19 cellular contexts compared by ENCODE assay signal in genomic region chr2:66560683-66561082, GRCh38.
"Had no signal": no experiment of that assay in that cellular context is flagged by ENCODE, and none has a peak within 500 bp of the region (broad histone marks: within the 10 kb centered on the region; RNA-seq: fewer than 3 reads in every experiment).

No MANE protein-coding gene starts in this region.

- H3K36me3 ChIP-seq: breast epithelium, thoracic aorta had no signal

- H3K4me1 Mint-ChIP-seq: activated CD4-positive, alpha-beta T cell treated with anti-CD3 and anti-CD28 coated beads, Interleukin-2, amount 10 ng/mL, durations not matched to agents 7 days and 5 days had no signal

- H3K4me3 Mint-ChIP-seq: activated CD4-positive, alpha-beta T cell treated with anti-CD3 and anti-CD28 coated beads, Interleukin-2, amount 10 ng/mL, durations not matched to agents 7 days and 5 days; activated CD8-positive, alpha-beta T cell treated with anti-CD3 and anti-CD28 coated beads, Interleukin-2, amount 10 ng/mL, durations not matched to agents 7 days and 5 days; activated T-cell treated with anti-CD3 and anti-CD28 coated beads, Interleukin-2, amount 50 U/mL, for 24 hours; dendritic cell treated with granulocyte-macrophage colony-stimulating factor and Interleukin-4, amounts not matched to agents 40 ng/mL and 50 ng/mL, for 4 days; stimulated activated memory B cell treated with anti-CD40 and anti-IgM and Interleukin-4, amounts not matched to agents 10 μg/mL and 1 μg/mL and 100 μg/mL, for 72 hours had no signal

- ATAC-seq: activated CD4-positive, CD25-positive, alpha-beta regulatory T cell treated with anti-CD3 and anti-CD28 coated beads, Interleukin-2, amount 50 U/mL, for 24 hours; activated CD8-positive, alpha-beta T cell treated with anti-CD3 and anti-CD28 coated beads, Interleukin-2, amount 10 ng/mL, durations not matched to agents 7 days and 5 days; esophagus mucosa; left lobe of liver; psoas muscle; sciatic nerve; stimulated activated memory B cell treated with anti-CD40 and anti-IgM and Interleukin-4, amounts not matched to agents 10 μg/mL and 1 μg/mL and 100 μg/mL, for 72 hours had no signal

- H3K36me3 Mint-ChIP-seq: stimulated activated memory B cell treated with anti-CD40 and anti-IgM and Interleukin-4, amounts not matched to agents 10 μg/mL and 1 μg/mL and 100 μg/mL, for 72 hours had no signal

- H3K9me3 Mint-ChIP-seq: activated CD4-positive, alpha-beta T cell treated with anti-CD3 and anti-CD28 coated beads, Interleukin-2, amount 10 ng/mL, durations not matched to agents 7 days and 5 days; dendritic cell treated with granulocyte-macrophage colony-stimulating factor and Interleukin-4, amounts not matched to agents 40 ng/mL and 50 ng/mL, for 4 days; neural crest cell; stimulated activated memory B cell treated with anti-CD40 and anti-IgM and Interleukin-4, amounts not matched to agents 10 μg/mL and 1 μg/mL and 100 μg/mL, for 72 hours had no signal

- H3K27ac ChIP-seq: breast epithelium, psoas muscle, thoracic aorta had no signal

- H3K4me3 ChIP-seq: breast epithelium, psoas muscle, thoracic aorta had no signal

- H3K27ac Mint-ChIP-seq: activated CD4-positive, alpha-beta T cell treated with anti-CD3 and anti-CD28 coated beads, Interleukin-2, amount 10 ng/mL, durations not matched to agents 7 days and 5 days; activated CD8-positive, alpha-beta T cell treated with anti-CD3 and anti-CD28 coated beads, Interleukin-2, amount 10 ng/mL, durations not matched to agents 7 days and 5 days; activated T-cell treated with anti-CD3 and anti-CD28 coated beads, Interleukin-2, amount 50 U/mL, for 24 hours; dendritic cell treated with granulocyte-macrophage colony-stimulating factor and Interleukin-4, amounts not matched to agents 40 ng/mL and 50 ng/mL, for 4 days; stimulated activated memory B cell treated with anti-CD40 and anti-IgM and Interleukin-4, amounts not matched to agents 10 μg/mL and 1 μg/mL and 100 μg/mL, for 72 hours had no signal

- H3K9me3 ChIP-seq: breast epithelium, psoas muscle, thoracic aorta had no signal

- H3K4me1 ChIP-seq: breast epithelium, psoas muscle had no signal

- DNase-seq: activated CD4-positive, alpha-beta T cell treated with anti-CD3 and anti-CD28 coated beads, Interleukin-2, amount 10 ng/mL, durations not matched to agents 7 days and 5 days; activated CD8-positive, alpha-beta T cell treated with anti-CD3 and anti-CD28 coated beads, Interleukin-2, amount 10 ng/mL, durations not matched to agents 7 days and 5 days; activated naive CD4-positive, alpha-beta T cell treated with anti-CD3 and anti-CD28 coated beads, Interleukin-2, amount 50 U/mL, for 16 hours; activated T-cell treated with anti-CD3 and anti-CD28 coated beads, Interleukin-2, amount 50 U/mL, for 24 hours; effector CD8-positive, alpha-beta T cell; foreskin melanocyte; head of caudate nucleus; mammary epithelial cell; stimulated activated CD4-positive, alpha-beta T cell treated with anti-CD3 and anti-CD28 coated beads, Interleukin-4, amount 100 ng/mL, for 4 hours had no signal
